ENCODE assay signal across 13 cellular contexts in genomic region chr9:36316629-36317317, GRCh38. TPM values are rescaled to one million over a fixed set of nuclear protein-coding genes. Genes with fewer than 3 reads are reported as not detected.
A peak's percentile ranks its signal among the peaks of the same experiment; 100 is the strongest.
DNase-seq lines count a peak whose midpoint lies in the region; ATAC-seq and TF ChIP-seq lines count a peak whose summit lies in the region.
"Had no signal": no experiment of that assay in that cellular context is flagged by ENCODE, and none has a peak within 500 bp of the region (broad histone marks: within the 10 kb centered on the region; RNA-seq: fewer than 3 reads in every experiment).

No MANE protein-coding gene starts in this region.

- intact Hi-C loops in heart right ventricle (cut with DNase I), result no loop called here
- intact Hi-C loops in Right ventricle myocardium inferior (cut with DNase I), result no loop called here
- intact Hi-C loops in upper lobe of right lung (cut with DNase I), result no loop called here
- intact Hi-C loops in thyroid gland (cut with DNase I), result no loop called here

- H3K4me3 Mint-ChIP-seq in nephron, result peak overlapping the region in 1 of 3 experiments; percentile 14
- H3K4me3 Mint-ChIP-seq: activated naive CD8-positive, alpha-beta T cell had no signal

- TF ChIP-seq CTCF in heart right ventricle (IDR thresholded peaks at IDR 0.05) (no peak), nephron (IDR thresholded peaks at IDR 0.05; ENCODE audit: unreplicated experiment in 3 of 3) (no peak), upper lobe of right lung (IDR thresholded peaks at IDR 0.05) (no peak), thyroid gland (IDR thresholded peaks at IDR 0.05) (no peak)

- ATAC-seq in heart right ventricle, result peak in 5 of 8 donors; percentile 20 to 50 (median 27)
- ATAC-seq in Right ventricle myocardium inferior, result no peak
- ATAC-seq in upper lobe of right lung, result peak; percentile 20

- H3K36me3 ChIP-seq in heart right ventricle, result no peaks in the 10 kb centered on the region
- H3K36me3 ChIP-seq in upper lobe of right lung, result no peaks in the 10 kb centered on the region
- H3K36me3 ChIP-seq in thyroid gland, result no peaks in the 10 kb centered on the region
- H3K36me3 ChIP-seq: lower lobe of right lung, tibial nerve had no signal

- WGBS in heart right ventricle, 2 donors, result 52 to 64% methylated on average over 12 of the region's 12 CpGs
- 71 to 77% methylated on average over 12 of the region's 12 CpGs for WGBS in thyroid gland, 2 donors

- no peak overlapping the region for H3K4me3 ChIP-seq in heart right ventricle
- no peak overlapping the region for H3K4me3 ChIP-seq in upper lobe of right lung
- no peak overlapping the region for H3K4me3 ChIP-seq in thyroid gland (replicated peaks in 1 of 3)
- H3K4me3 ChIP-seq: lower lobe of right lung, tibial nerve had no signal

- peaks cover 5% of the 10 kb centered on the region for H3K9me3 Mint-ChIP-seq in nephron

- H3K9me3 ChIP-seq in heart right ventricle, result peaks cover 0 to 1% (median 0%) of the 10 kb centered on the region in 11 donors
- no peaks in the 10 kb centered on the region for H3K9me3 ChIP-seq in upper lobe of right lung
- no peaks in the 10 kb centered on the region for H3K9me3 ChIP-seq in thyroid gland
- H3K9me3 ChIP-seq: lower lobe of right lung, tibial nerve had no signal

- H3K27ac ChIP-seq in heart right ventricle (no peak overlapping the region), epithelial cell of prostate (peak overlapping the region; percentile 99), upper lobe of right lung (no peak overlapping the region), thyroid gland (no peak overlapping the region)
- H3K27ac ChIP-seq: lower lobe of right lung, tibial nerve had no signal

- H3K27ac Mint-ChIP-seq in nephron, result peak overlapping the region; percentile 76 to 92 (median 83)
- H3K27ac Mint-ChIP-seq: activated naive CD8-positive, alpha-beta T cell had no signal

- H3K4me1 Mint-ChIP-seq in nephron, result peaks cover 44% of the 10 kb centered on the region

- peaks cover 0 to 5% (median 0%) of the 10 kb centered on the region in 9 donors for H3K4me1 ChIP-seq in heart right ventricle
- no peaks in the 10 kb centered on the region for H3K4me1 ChIP-seq in upper lobe of right lung
- H3K4me1 ChIP-seq in thyroid gland, result no peaks in the 10 kb centered on the region

- no peaks in the 10 kb centered on the region for H3K36me3 Mint-ChIP-seq in nephron (ENCODE audit: low read depth)
- H3K36me3 Mint-ChIP-seq: activated naive CD8-positive, alpha-beta T cell had no signal

- H3K27me3 Mint-ChIP-seq in nephron (ENCODE audit: low read depth), result peaks cover 15% of the 10 kb centered on the region
- H3K27me3 Mint-ChIP-seq: activated naive CD8-positive, alpha-beta T cell had no signal

- TF ChIP-seq POLR2A in thyroid gland (IDR thresholded peaks at IDR 0.05), result no peak

- H3K27me3 ChIP-seq in heart right ventricle, result peaks cover 0 to 8% (median 0%) of the 10 kb centered on the region in 7 donors
- H3K27me3 ChIP-seq in upper lobe of right lung, result no peaks in the 10 kb centered on the region
- H3K27me3 ChIP-seq in thyroid gland, result no peaks in the 10 kb centered on the region
- H3K27me3 ChIP-seq: tibial nerve had no signal

- DNase-seq in heart right ventricle (no peak), Right ventricle myocardium inferior (ENCODE audit: missing footprints) (no peak), epithelial cell of prostate (ENCODE audit: low read depth, low spot score) (no peak), upper lobe of right lung (no peak), thyroid gland (no peak)
- no peak for DNase-seq in stimulated activated CD4-positive, alpha-beta T cell treated with anti-CD3 and anti-CD28 coated beads, Interleukin-12 subunit alpha, Interleukin-12 subunit beta, amount 100 ng/mL, for 4 hours
- DNase-seq in stimulated activated CD4-positive, alpha-beta T cell treated with anti-CD3 and anti-CD28 coated beads, Interleukin-15, amount 100 ng/mL, for 24 hours, result no peak
- DNase-seq: effector CD4-positive, alpha-beta T cell; glutamatergic neuron; lower lobe of right lung had no signal

RNA-seq across cellular contexts. Expression of gene GNE, which starts 58.5 kb away (rescaled TPM):
- 10 to 100 TPM; 10.1 to 14.9 (median 12.5) TPM for total RNA-seq in heart right ventricle
- polyA plus RNA-seq in heart right ventricle, result 1 to 10 TPM; 4.0 to 7.6 TPM
- 10.9 TPM for total RNA-seq in Right ventricle myocardium inferior
- 13.7 TPM for total RNA-seq in upper lobe of right lung
- 10 to 100 TPM; 15.0 to 24.3 (median 16.1) TPM for total RNA-seq in thyroid gland
